In genomic region chr2:120272763-120273481, GRCh38 we compare ENCODE assay signal across 1 cellular context.
TF ChIP-seq lines count a peak whose summit lies in the region.

No MANE protein-coding gene starts in this region.

TF ChIP-seq in HepG2, 621 proteins besides CTCF, POLR2A, EP300 and RAD21 (continued from another document and continues in another):
- no peak for TF ChIP-seq GPBP1L1 (CRISPR knock-in tag; IDR thresholded peaks at IDR 0.05)
- no peak for TF ChIP-seq NFE2L1 (CRISPR knock-in tag; IDR thresholded peaks at IDR 0.05; ENCODE audit: borderline replicate concordance)
- no peak for TF ChIP-seq ZNF17 (CRISPR knock-in tag; IDR thresholded peaks at IDR 0.05)
- TF ChIP-seq BRCA1 (CRISPR knock-in tag; IDR thresholded peaks at IDR 0.05), result 0 out of 2 replicates have a peak, but pooled peaks have one; percentile 55
- peak; percentile 63; the same call in 1 of the 2 replicates for TF ChIP-seq HIC2 (CRISPR knock-in tag; IDR thresholded peaks at IDR 0.05; ENCODE audit: low read depth)
- TF ChIP-seq HOMEZ (CRISPR knock-in tag; IDR thresholded peaks at IDR 0.05; ENCODE audit: low read depth), result peak; percentile 85
- no peak for TF ChIP-seq PBX3 (CRISPR knock-in tag; IDR thresholded peaks at IDR 0.05; ENCODE audit: borderline replicate concordance)
- no peak for TF ChIP-seq FOXK1 (CRISPR knock-in tag; IDR thresholded peaks at IDR 0.05; ENCODE audit: borderline replicate concordance, low read depth)
- TF ChIP-seq ZNF33B (CRISPR knock-in tag; IDR thresholded peaks at IDR 0.05), result 0 out of 2 replicates have a peak, but pooled peaks have one; percentile 70
- TF ChIP-seq AHR (CRISPR knock-in tag; IDR thresholded peaks at IDR 0.05), result no peak; the same call in 1 of the 2 replicates
- 0 out of 2 replicates have a peak, but pooled peaks have one; percentile 33 for TF ChIP-seq SP140L (CRISPR knock-in tag; IDR thresholded peaks at IDR 0.05; ENCODE audit: borderline replicate concordance)
- 0 out of 2 replicates have a peak, but pooled peaks have one; percentile 28 for TF ChIP-seq POLR2G (IDR thresholded peaks at IDR 0.05; ENCODE audit: low read depth, low read length)
- TF ChIP-seq MAZ (IDR thresholded peaks at IDR 0.05; ENCODE audit: borderline replicate concordance, low read depth, low read length), result no peak
- peak; percentile 44; the same call in 1 of the 2 replicates for TF ChIP-seq MAZ (CRISPR knock-in tag; IDR thresholded peaks at IDR 0.05; ENCODE audit: low read depth)
- TF ChIP-seq ZNF569 (CRISPR knock-in tag; IDR thresholded peaks at IDR 0.05; ENCODE audit: borderline replicate concordance), result no peak
- no peak for TF ChIP-seq ZNF776 (CRISPR knock-in tag; IDR thresholded peaks at IDR 0.05)
- peak; percentile 41; the same call in 1 of the 2 replicates for TF ChIP-seq ZBTB10 (CRISPR knock-in tag; IDR thresholded peaks at IDR 0.05; ENCODE audit: borderline replicate concordance)
- TF ChIP-seq IRF1 (CRISPR knock-in tag; IDR thresholded peaks at IDR 0.05; ENCODE audit: low read depth), result no peak
- peak; percentile 80 for TF ChIP-seq ISL2 (CRISPR knock-in tag; IDR thresholded peaks at IDR 0.05)
- no peak for TF ChIP-seq RELA (CRISPR knock-in tag; IDR thresholded peaks at IDR 0.05)
- TF ChIP-seq ZNF564 (CRISPR knock-in tag; IDR thresholded peaks at IDR 0.05), result 0 out of 2 replicates have a peak, but pooled peaks have one; percentile 46
- peak; percentile 46; the same call in 1 of the 2 replicates for TF ChIP-seq ZNF605 (CRISPR knock-in tag; IDR thresholded peaks at IDR 0.05)
- TF ChIP-seq TOPORS (CRISPR knock-in tag; IDR thresholded peaks at IDR 0.05), result no peak
- TF ChIP-seq HOXA9 (CRISPR knock-in tag; IDR thresholded peaks at IDR 0.05; ENCODE audit: borderline replicate concordance), result no peak
- TF ChIP-seq ZBTB1 (CRISPR knock-in tag; IDR thresholded peaks at IDR 0.05; ENCODE audit: borderline replicate concordance), result no peak
- TF ChIP-seq ZNF703 (CRISPR knock-in tag; IDR thresholded peaks at IDR 0.05; ENCODE audit: borderline replicate concordance), result no peak
- no peak for TF ChIP-seq EZH2 (conservative IDR thresholded peaks at IDR 0.05; ENCODE audit: low read depth, low read length)
- no peak for TF ChIP-seq ZNF34 (CRISPR knock-in tag; IDR thresholded peaks at IDR 0.05; ENCODE audit: borderline replicate concordance)
- TF ChIP-seq THYN1 (CRISPR knock-in tag; IDR thresholded peaks at IDR 0.05; ENCODE audit: borderline replicate concordance, low read depth), result no peak
- no peak for TF ChIP-seq ZNF567 (CRISPR knock-in tag; IDR thresholded peaks at IDR 0.05; ENCODE audit: borderline replicate concordance)
- TF ChIP-seq ZNF547 (CRISPR knock-in tag; IDR thresholded peaks at IDR 0.05), result peak; percentile 70; the same call in 1 of the 2 replicates
- TF ChIP-seq KLF16 (CRISPR knock-in tag; IDR thresholded peaks at IDR 0.05), result peak in 1 of 2 experiments; percentile 67; a peak in 1 of 4 replicates
- peak; percentile 84 for TF ChIP-seq ZNF629 (CRISPR knock-in tag; conservative IDR thresholded peaks at IDR 0.05)
- no peak for TF ChIP-seq NFE2L2 (IDR thresholded peaks at IDR 0.05; ENCODE audit: low read length)
- TF ChIP-seq ZFP36L2 (CRISPR knock-in tag; IDR thresholded peaks at IDR 0.05), result no peak
- no peak for TF ChIP-seq ZNF780A (CRISPR knock-in tag; IDR thresholded peaks at IDR 0.05)
- TF ChIP-seq ATF3 (CRISPR knock-in tag; IDR thresholded peaks at IDR 0.05), result 0 out of 2 replicates have a peak, but pooled peaks have one; percentile 15
- TF ChIP-seq EHMT2 (IDR thresholded peaks at IDR 0.05; ENCODE audit: borderline replicate concordance, low read depth, low read length), result peak; percentile 90; the same call in 1 of the 2 replicates
- no peak for TF ChIP-seq IRX3 (CRISPR knock-in tag; IDR thresholded peaks at IDR 0.05; ENCODE audit: borderline replicate concordance, low read depth)
- peak; percentile 72 for TF ChIP-seq ARID3A (IDR thresholded peaks at IDR 0.05; ENCODE audit: low read depth, low read length)
- TF ChIP-seq AKNA (CRISPR knock-in tag; IDR thresholded peaks at IDR 0.05; ENCODE audit: borderline replicate concordance), result no peak
- no peak for TF ChIP-seq NPAS2 (CRISPR knock-in tag; IDR thresholded peaks at IDR 0.05; ENCODE audit: borderline replicate concordance)
- peak; percentile 52; the same call in 1 of the 2 replicates for TF ChIP-seq TARDBP (CRISPR knock-in tag; IDR thresholded peaks at IDR 0.05)
- TF ChIP-seq AGO2 (optimal IDR thresholded peaks at IDR 0.05; ENCODE audit: low read depth, low read length), result no peak
- no peak for TF ChIP-seq ZNF552 (CRISPR knock-in tag; IDR thresholded peaks at IDR 0.05; ENCODE audit: borderline replicate concordance)
- no peak for TF ChIP-seq HNRNPLL (IDR thresholded peaks at IDR 0.05; ENCODE audit: low read depth, low read length, poor library complexity, severe bottlenecking)
- TF ChIP-seq ZBTB38 (CRISPR knock-in tag; IDR thresholded peaks at IDR 0.05), result no peak
- peak; percentile 42 for TF ChIP-seq XRCC5 (optimal IDR thresholded peaks at IDR 0.05; ENCODE audit: low read length)
- no peak for TF ChIP-seq NONO (IDR thresholded peaks at IDR 0.05)
- 0 out of 2 replicates have a peak, but pooled peaks have one; percentile 18 for TF ChIP-seq NONO (CRISPR knock-in tag; conservative IDR thresholded peaks at IDR 0.05)
- TF ChIP-seq MXD1 (CRISPR knock-in tag; IDR thresholded peaks at IDR 0.05), result no peak
